In genomic region chr6:70413829-70414494, GRCh38 we compare ENCODE assay signal across 8 cellular contexts. TPM values are rescaled to one million over a fixed set of nuclear protein-coding genes. Genes with fewer than 3 reads are reported as not detected.
DNase-seq lines count a peak whose midpoint lies in the region; ATAC-seq and TF ChIP-seq lines count a peak whose summit lies in the region.

No MANE protein-coding gene starts in this region.

- no peaks in the 10 kb centered on the region for H3K9me3 Mint-ChIP-seq in endothelial cell (ENCODE audit: unreplicated experiment)

- peak overlapping the region; percentile 93 to 94 for H3K27ac ChIP-seq in uterus

- TF ChIP-seq CTCF in endothelial cell (IDR thresholded peaks at IDR 0.05; ENCODE audit: unreplicated experiment) (no peak), uterus (IDR thresholded peaks at IDR 0.05) (no peak)

- H3K4me3 Mint-ChIP-seq in endothelial cell (ENCODE audit: unreplicated experiment): peak overlapping the region; percentile 98

- DNase-seq in DMS79 treated with DMSO at 0.1 percent for 48 hours (lab: John Stamatoyannopoulos, UW) (peak; percentile 39), DMS79 (lab: John Stamatoyannopoulos, UW) (no peak), HT-29 (ENCODE audit: low spot score) (peak; percentile 54), T-helper 1 cell (peak in 3 of 5 donors; percentile 2 to 9 (median 7)), endothelial cell (ENCODE audit: low spot score) (no peak), uterus (peak in 1 of 2 donors; percentile 27)

- TF ChIP-seq POLR2A in uterus (IDR thresholded peaks at IDR 0.05): no peak

- H3K27me3 ChIP-seq in mononuclear cell (ENCODE audit: insufficient read depth, low read length) (no peaks in the 10 kb centered on the region), uterus (no peaks in the 10 kb centered on the region)

- H3K27me3 Mint-ChIP-seq in endothelial cell (ENCODE audit: unreplicated experiment): peaks cover 8% of the 10 kb centered on the region

- peak; percentile 27 for ATAC-seq in GM21360 (IDR thresholded peaks at IDR 0.05; ENCODE audit: unreplicated experiment)

- H3K4me1 Mint-ChIP-seq in endothelial cell (ENCODE audit: unreplicated experiment): peaks cover 23% of the 10 kb centered on the region

- H3K4me1 ChIP-seq in mononuclear cell (ENCODE audit: insufficient read depth, low read length) (peaks cover 8% of the 10 kb centered on the region), uterus (peaks cover 3 to 4% of the 10 kb centered on the region in 2 donors)

- H3K36me3 ChIP-seq in uterus: no peaks in the 10 kb centered on the region

- peak overlapping the region; percentile 55 for H3K4me3 ChIP-seq in mononuclear cell (ENCODE audit: low read length)
- peak overlapping the region; percentile 76 to 87 for H3K4me3 ChIP-seq in uterus

- peaks cover 5% of the 10 kb centered on the region for H3K36me3 Mint-ChIP-seq in endothelial cell (ENCODE audit: low read depth, unreplicated experiment)

- peak overlapping the region; percentile 65 for H3K27ac Mint-ChIP-seq in endothelial cell (ENCODE audit: unreplicated experiment)

- H3K9me3 ChIP-seq in mononuclear cell (ENCODE audit: low read depth, low read length) (no peaks in the 10 kb centered on the region), uterus (no peaks in the 10 kb centered on the region)

- intact Hi-C loops in uterus (cut with DNase I; ENCODE audit: low total_unique reads): no loop called here

RNA-seq across cellular contexts. Expression of gene FAM135A, which starts 0.7 kb away (rescaled TPM):
- total RNA-seq in HT-29 (2014; rRNA removed; shearing (Covaris generic)): 22.7 and 24.4 TPM in 2 replicates
- 31.2 TPM for total RNA-seq in endothelial cell (ENCODE audit: unreplicated experiment)
- total RNA-seq in mononuclear cell: 15.5 TPM
- 10 to 100 TPM; 17.1 to 99.5 (median 35.8) TPM for total RNA-seq in uterus

Comparison
In these comparisons a context has a peak if more than half of its experiments do, and no peak if none do; other contexts are left out.
1. DNase-seq: peak in DMS79 treated with DMSO at 0.1 percent for 48 hours (single experiment), HT-29 (single experiment) and T-helper 1 cell (3 of 5); none in DMS79 (single experiment) and endothelial cell (single experiment).